In genomic region chr2:66689456-66690051, GRCh38 we compare ENCODE assay signal across 2 cellular contexts.
A peak's percentile ranks its signal among the peaks of the same experiment; 100 is the strongest.
TF ChIP-seq lines count a peak whose summit lies in the region.

No MANE protein-coding gene starts in this region.

TF ChIP-seq in SK-N-SH treated with all-trans-retinoic acid at 6 μM for 48 hours, 23 proteins besides CTCF, POLR2A, EP300 and RAD21 (continued from another document):
- TF ChIP-seq CREB5 (CRISPR knock-in tag; IDR thresholded peaks at IDR 0.05; ENCODE audit: low read depth) = no peak
- TF ChIP-seq ZFP30 (CRISPR knock-in tag; IDR thresholded peaks at IDR 0.05) = no peak
- peak; percentile 73; the same call in 1 of the 2 replicates for TF ChIP-seq ZC3H10 (CRISPR knock-in tag; IDR thresholded peaks at IDR 0.05)
- TF ChIP-seq RARB (CRISPR knock-in tag; IDR thresholded peaks at IDR 0.05) = no peak
- TF ChIP-seq ISL1 (CRISPR knock-in tag; IDR thresholded peaks at IDR 0.05) = peak; percentile 53
- TF ChIP-seq POU6F1 (CRISPR knock-in tag; IDR thresholded peaks at IDR 0.05; ENCODE audit: borderline replicate concordance, low read depth) = no peak
TF ChIP-seq in SK-N-SH treated with all-trans-retinoic acid at 6 μM for 48 hours: peak in this region for 4.

TF ChIP-seq in SK-N-SH, 30 proteins besides CTCF, POLR2A, EP300 and RAD21 (continued from another document):
- TF ChIP-seq REST (IDR thresholded peaks at IDR 0.05; ENCODE audit: low read depth, low read length) = no peak
TF ChIP-seq in SK-N-SH: peak in this region for 0.
